ENCODE assay signal across 1 cellular context in the genomic region with DNA sequence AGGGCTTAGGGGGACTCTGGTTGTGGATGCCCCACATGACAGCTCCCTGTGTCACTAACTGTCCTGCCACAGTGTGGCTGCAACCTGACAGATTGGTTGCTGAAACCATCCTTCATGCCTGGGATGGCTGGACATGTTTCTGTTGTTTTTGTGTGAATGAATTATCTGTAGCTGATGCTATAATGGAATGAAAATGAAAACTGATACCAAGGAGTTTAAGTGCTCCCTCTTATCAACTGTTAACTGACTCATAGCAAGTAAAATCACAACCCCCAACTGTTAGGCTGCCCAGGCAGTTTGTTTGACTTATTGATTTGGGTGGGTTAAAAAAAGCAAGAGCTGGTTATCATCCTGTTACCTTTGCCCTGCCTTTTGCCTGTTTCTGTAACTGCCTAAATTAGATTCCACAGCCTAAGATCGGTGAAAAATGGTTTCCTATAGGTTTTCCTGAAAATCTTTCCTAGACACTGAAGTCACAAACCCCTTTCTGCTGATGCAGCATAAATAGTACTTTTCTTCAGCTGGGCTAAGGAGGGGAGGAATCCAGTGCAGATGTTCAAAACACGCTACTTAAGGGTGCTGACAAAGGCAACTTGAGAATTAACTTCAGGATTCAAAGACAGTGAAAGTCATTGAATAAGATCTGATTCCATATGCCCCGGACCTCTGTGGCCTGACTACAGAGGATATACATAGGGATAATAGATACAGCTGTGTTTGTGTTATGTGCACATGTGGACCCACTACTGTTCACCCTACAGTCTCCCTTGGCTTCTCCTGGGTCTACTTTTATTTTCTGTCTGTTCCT.
TF ChIP-seq lines count a peak whose summit lies in the region.

No MANE protein-coding gene starts in this region.

TF ChIP-seq in HepG2, 621 proteins besides CTCF, POLR2A, EP300 and RAD21 (continued from another document and continues in another):
- TF ChIP-seq, protein P1, sequence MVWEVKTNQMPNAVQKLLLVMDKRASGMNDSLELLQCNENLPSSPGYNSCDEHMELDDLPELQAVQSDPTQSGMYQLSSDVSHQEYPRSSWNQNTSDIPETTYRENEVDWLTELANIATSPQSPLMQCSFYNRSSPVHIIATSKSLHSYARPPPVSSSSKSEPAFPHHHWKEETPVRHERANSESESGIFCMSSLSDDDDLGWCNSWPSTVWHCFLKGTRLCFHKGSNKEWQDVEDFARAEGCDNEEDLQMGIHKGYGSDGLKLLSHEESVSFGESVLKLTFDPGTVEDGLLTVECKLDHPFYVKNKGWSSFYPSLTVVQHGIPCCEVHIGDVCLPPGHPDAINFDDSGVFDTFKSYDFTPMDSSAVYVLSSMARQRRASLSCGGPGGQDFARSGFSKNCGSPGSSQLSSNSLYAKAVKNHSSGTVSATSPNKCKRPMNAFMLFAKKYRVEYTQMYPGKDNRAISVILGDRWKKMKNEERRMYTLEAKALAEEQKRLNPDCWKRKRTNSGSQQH (CRISPR knock-in tag; IDR thresholded peaks at IDR 0.05; ENCODE audit: low read depth): 0 out of 2 replicates have a peak, but pooled peaks have one; percentile 41
- TF ChIP-seq, protein P2, sequence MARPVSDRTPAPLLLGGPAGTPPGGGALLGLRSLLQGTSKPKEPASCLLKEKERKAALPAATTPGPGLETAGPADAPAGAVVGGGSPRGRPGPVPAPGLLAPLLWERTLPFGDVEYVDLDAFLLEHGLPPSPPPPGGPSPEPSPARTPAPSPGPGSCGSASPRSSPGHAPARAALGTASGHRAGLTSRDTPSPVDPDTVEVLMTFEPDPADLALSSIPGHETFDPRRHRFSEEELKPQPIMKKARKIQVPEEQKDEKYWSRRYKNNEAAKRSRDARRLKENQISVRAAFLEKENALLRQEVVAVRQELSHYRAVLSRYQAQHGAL (CRISPR knock-in tag; IDR thresholded peaks at IDR 0.05; ENCODE audit: not compliant biosample characterization): no peak
- TF ChIP-seq NBN (conservative IDR thresholded peaks at IDR 0.05) (no peak), KMT2A (CRISPR knock-in tag; IDR thresholded peaks at IDR 0.05) (no peak), MYC (CRISPR knock-in tag; IDR thresholded peaks at IDR 0.05; ENCODE audit: borderline replicate concordance) (no peak), ZNF337 (CRISPR knock-in tag; IDR thresholded peaks at IDR 0.05; ENCODE audit: borderline replicate concordance, low read depth) (no peak), ZNF12 (CRISPR knock-in tag; IDR thresholded peaks at IDR 0.05) (no peak), ZNF350 (CRISPR knock-in tag; IDR thresholded peaks at IDR 0.05; ENCODE audit: borderline replicate concordance, low read depth) (no peak), MEIS2 (CRISPR knock-in tag; IDR thresholded peaks at IDR 0.05) (peak; percentile 65; the same call in 1 of the 2 replicates), IRX3 (CRISPR knock-in tag; IDR thresholded peaks at IDR 0.05; ENCODE audit: borderline replicate concordance, low read depth) (no peak), ZNF713 (CRISPR knock-in tag; IDR thresholded peaks at IDR 0.05) (no peak), ZBTB21 (CRISPR knock-in tag; IDR thresholded peaks at IDR 0.05) (peak; percentile 35; the same call in 1 of the 2 replicates), SSRP1 (CRISPR knock-in tag; IDR thresholded peaks at IDR 0.05) (peak; percentile 93), ZNF562 (CRISPR knock-in tag; IDR thresholded peaks at IDR 0.05; ENCODE audit: borderline replicate concordance) (no peak), ZNF790 (CRISPR knock-in tag; IDR thresholded peaks at IDR 0.05; ENCODE audit: borderline replicate concordance) (no peak), ZNF572 (CRISPR knock-in tag; IDR thresholded peaks at IDR 0.05) (no peak), TARDBP (CRISPR knock-in tag; IDR thresholded peaks at IDR 0.05) (peak; percentile 63), TRIM24 (CRISPR knock-in tag; IDR thresholded peaks at IDR 0.05) (no peak), SRF (IDR thresholded peaks at IDR 0.05; ENCODE audit: low read depth, low read length) (no peak), TBL1XR1 (IDR thresholded peaks at IDR 0.05; ENCODE audit: borderline replicate concordance, low read length, partially characterized antibody) (peak; percentile 72), KAT2B (IDR thresholded peaks at IDR 0.05; ENCODE audit: borderline replicate concordance, low read depth, low read length) (peak; percentile 59; the same call in 1 of the 2 replicates)
- TF ChIP-seq, protein P3, sequence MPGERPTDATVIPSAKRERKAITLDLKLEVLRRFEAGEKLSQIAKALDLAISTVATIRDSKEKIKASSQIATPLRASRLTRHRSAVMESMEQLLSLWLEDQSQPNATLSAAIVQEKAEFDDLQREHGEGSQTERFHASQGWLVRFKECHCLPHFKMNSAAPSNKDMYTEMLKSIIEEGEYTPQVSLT (CRISPR knock-in tag; IDR thresholded peaks at IDR 0.05; ENCODE audit: borderline replicate concordance, low read depth): no peak
- TF ChIP-seq, protein P4, sequence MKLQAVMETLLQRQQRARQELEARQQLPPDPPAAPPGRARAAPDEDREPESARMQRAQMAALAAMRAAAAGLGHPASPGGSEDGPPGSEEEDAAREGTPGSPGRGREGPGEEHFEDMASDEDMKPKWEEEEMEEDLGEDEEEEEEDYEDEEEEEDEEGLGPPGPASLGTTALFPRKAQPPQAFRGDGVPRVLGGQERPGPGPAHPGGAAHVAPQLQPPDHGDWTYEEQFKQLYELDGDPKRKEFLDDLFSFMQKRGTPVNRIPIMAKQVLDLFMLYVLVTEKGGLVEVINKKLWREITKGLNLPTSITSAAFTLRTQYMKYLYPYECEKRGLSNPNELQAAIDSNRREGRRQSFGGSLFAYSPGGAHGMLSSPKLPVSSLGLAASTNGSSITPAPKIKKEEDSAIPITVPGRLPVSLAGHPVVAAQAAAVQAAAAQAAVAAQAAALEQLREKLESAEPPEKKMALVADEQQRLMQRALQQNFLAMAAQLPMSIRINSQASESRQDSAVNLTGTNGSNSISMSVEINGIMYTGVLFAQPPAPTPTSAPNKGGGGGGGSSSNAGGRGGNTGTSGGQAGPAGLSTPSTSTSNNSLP (IDR thresholded peaks at IDR 0.05; ENCODE audit: low read depth, low read length): no peak
- TF ChIP-seq, protein P5, sequence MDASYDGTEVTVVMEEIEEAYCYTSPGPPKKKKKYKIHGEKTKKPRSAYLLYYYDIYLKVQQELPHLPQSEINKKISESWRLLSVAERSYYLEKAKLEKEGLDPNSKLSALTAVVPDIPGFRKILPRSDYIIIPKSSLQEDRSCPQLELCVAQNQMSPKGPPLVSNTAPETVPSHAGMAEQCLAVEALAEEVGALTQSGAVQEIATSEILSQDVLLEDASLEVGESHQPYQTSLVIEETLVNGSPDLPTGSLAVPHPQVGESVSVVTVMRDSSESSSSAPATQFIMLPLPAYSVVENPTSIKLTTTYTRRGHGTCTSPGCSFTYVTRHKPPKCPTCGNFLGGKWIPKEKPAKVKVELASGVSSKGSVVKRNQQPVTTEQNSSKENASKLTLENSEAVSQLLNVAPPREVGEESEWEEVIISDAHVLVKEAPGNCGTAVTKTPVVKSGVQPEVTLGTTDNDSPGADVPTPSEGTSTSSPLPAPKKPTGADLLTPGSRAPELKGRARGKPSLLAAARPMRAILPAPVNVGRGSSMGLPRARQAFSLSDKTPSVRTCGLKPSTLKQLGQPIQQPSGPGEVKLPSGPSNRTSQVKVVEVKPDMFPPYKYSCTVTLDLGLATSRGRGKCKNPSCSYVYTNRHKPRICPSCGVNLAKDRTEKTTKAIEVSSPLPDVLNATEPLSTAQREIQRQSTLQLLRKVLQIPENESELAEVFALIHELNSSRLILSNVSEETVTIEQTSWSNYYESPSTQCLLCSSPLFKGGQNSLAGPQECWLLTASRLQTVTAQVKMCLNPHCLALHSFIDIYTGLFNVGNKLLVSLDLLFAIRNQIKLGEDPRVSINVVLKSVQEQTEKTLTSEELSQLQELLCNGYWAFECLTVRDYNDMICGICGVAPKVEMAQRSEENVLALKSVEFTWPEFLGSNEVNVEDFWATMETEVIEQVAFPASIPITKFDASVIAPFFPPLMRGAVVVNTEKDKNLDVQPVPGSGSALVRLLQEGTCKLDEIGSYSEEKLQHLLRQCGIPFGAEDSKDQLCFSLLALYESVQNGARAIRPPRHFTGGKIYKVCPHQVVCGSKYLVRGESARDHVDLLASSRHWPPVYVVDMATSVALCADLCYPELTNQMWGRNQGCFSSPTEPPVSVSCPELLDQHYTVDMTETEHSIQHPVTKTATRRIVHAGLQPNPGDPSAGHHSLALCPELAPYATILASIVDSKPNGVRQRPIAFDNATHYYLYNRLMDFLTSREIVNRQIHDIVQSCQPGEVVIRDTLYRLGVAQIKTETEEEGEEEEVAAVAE (CRISPR knock-in tag; IDR thresholded peaks at IDR 0.05; ENCODE audit: borderline replicate concordance): no peak
- TF ChIP-seq, protein P6, sequence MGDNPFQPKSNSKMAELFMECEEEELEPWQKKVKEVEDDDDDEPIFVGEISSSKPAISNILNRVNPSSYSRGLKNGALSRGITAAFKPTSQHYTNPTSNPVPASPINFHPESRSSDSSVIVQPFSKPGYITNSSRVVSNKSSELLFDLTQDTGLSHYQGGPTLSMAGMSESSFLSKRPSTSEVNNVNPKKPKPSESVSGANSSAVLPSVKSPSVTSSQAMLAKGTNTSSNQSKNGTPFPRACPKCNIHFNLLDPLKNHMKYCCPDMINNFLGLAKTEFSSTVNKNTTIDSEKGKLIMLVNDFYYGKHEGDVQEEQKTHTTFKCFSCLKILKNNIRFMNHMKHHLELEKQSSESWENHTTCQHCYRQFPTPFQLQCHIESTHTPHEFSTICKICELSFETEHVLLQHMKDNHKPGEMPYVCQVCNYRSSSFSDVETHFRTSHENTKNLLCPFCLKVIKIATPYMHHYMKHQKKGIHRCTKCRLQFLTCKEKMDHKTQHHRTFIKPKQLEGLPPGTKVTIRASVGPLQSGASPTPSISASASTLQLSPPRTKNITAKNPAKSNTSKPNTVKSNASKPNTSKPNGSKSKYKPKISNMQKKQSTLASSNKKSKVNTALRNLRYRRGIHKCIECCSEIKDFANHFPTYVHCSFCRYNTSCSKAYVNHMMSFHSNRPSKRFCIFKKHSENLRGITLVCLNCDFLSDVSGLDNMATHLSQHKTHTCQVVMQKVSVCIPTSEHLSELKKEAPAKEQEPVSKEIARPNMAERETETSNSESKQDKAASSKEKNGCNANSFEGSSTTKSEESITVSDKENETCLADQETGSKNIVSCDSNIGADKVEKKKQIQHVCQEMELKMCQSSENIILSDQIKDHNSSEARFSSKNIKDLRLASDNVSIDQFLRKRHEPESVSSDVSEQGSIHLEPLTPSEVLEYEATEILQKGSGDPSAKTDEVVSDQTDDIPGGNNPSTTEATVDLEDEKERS (CRISPR knock-in tag; IDR thresholded peaks at IDR 0.05): 0 out of 2 replicates have a peak, but pooled peaks have one; percentile 43
- TF ChIP-seq, protein P7, sequence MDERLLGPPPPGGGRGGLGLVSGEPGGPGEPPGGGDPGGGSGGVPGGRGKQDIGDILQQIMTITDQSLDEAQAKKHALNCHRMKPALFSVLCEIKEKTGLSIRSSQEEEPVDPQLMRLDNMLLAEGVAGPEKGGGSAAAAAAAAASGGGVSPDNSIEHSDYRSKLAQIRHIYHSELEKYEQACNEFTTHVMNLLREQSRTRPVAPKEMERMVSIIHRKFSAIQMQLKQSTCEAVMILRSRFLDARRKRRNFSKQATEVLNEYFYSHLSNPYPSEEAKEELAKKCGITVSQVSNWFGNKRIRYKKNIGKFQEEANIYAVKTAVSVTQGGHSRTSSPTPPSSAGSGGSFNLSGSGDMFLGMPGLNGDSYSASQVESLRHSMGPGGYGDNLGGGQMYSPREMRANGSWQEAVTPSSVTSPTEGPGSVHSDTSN (CRISPR knock-in tag; IDR thresholded peaks at IDR 0.05): no peak
- TF ChIP-seq, protein P8, sequence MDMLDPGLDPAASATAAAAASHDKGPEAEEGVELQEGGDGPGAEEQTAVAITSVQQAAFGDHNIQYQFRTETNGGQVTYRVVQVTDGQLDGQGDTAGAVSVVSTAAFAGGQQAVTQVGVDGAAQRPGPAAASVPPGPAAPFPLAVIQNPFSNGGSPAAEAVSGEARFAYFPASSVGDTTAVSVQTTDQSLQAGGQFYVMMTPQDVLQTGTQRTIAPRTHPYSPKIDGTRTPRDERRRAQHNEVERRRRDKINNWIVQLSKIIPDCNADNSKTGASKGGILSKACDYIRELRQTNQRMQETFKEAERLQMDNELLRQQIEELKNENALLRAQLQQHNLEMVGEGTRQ (IDR thresholded peaks at IDR 0.05; ENCODE audit: low read depth, low read length): no peak
- TF ChIP-seq, protein P8 (CRISPR knock-in tag; IDR thresholded peaks at IDR 0.05; ENCODE audit: borderline replicate concordance): no peak
- TF ChIP-seq, protein P9, sequence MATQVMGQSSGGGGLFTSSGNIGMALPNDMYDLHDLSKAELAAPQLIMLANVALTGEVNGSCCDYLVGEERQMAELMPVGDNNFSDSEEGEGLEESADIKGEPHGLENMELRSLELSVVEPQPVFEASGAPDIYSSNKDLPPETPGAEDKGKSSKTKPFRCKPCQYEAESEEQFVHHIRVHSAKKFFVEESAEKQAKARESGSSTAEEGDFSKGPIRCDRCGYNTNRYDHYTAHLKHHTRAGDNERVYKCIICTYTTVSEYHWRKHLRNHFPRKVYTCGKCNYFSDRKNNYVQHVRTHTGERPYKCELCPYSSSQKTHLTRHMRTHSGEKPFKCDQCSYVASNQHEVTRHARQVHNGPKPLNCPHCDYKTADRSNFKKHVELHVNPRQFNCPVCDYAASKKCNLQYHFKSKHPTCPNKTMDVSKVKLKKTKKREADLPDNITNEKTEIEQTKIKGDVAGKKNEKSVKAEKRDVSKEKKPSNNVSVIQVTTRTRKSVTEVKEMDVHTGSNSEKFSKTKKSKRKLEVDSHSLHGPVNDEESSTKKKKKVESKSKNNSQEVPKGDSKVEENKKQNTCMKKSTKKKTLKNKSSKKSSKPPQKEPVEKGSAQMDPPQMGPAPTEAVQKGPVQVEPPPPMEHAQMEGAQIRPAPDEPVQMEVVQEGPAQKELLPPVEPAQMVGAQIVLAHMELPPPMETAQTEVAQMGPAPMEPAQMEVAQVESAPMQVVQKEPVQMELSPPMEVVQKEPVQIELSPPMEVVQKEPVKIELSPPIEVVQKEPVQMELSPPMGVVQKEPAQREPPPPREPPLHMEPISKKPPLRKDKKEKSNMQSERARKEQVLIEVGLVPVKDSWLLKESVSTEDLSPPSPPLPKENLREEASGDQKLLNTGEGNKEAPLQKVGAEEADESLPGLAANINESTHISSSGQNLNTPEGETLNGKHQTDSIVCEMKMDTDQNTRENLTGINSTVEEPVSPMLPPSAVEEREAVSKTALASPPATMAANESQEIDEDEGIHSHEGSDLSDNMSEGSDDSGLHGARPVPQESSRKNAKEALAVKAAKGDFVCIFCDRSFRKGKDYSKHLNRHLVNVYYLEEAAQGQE (IDR thresholded peaks at IDR 0.05; ENCODE audit: borderline replicate concordance in 1 of 2, low read depth in 1 of 2, low read length in 2 of 2): no peak
